Comparison of ENCODE assay signal across 8 cellular contexts in the genomic region with DNA sequence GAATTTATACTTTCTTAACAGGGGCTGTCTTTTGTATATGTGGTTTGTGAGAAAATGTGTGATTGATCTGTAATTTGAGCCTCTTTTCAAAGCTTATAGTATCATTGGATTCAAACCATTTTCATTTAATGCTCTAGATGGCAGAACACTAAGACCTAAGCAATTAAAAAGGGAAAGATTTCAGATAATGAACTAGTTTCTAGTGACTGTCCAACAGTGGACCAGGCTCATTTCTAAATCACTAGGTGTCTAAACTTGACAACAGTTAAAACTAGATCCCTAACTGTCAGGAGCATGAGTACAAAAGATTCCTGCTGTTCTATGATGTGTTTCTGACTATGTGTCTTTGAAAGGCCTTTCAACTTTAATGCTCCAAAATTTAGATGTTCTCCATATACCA. TPM values are rescaled to one million over a fixed set of nuclear protein-coding genes. Genes with fewer than 3 reads are reported as not detected.
DNase-seq lines count a peak whose midpoint lies in the region; ATAC-seq and TF ChIP-seq lines count a peak whose summit lies in the region.

No MANE protein-coding gene starts in this region.

- peaks cover 4% of the 10 kb centered on the region for H3K36me3 Mint-ChIP-seq in CD4-positive, CD25-positive, alpha-beta regulatory T cell
- H3K36me3 Mint-ChIP-seq in nephron (ENCODE audit: low read depth) = no peaks in the 10 kb centered on the region

- DNase-seq in CD4-positive, CD25-positive, alpha-beta regulatory T cell = no peak
- DNase-seq in adipocyte (ENCODE audit: low read depth) (no peak), trophoblast cell (no peak), head of caudate nucleus (no peak), cortex of kidney (lab: John Stamatoyannopoulos, UW) (no peak), NCI-H2107 (lab: John Stamatoyannopoulos, UW) (no peak)

- no peak overlapping the region for H3K23ac ChIP-seq in trophoblast cell (ENCODE audit: low read length)

- peak overlapping the region; percentile 94 to 98 (median 96) for H3K27ac Mint-ChIP-seq in CD4-positive, CD25-positive, alpha-beta regulatory T cell
- peak overlapping the region; percentile 89 to 98 (median 94) for H3K27ac Mint-ChIP-seq in nephron

- peak overlapping the region; percentile 80 for H3K4me3 ChIP-seq in CD4-positive, CD25-positive, alpha-beta regulatory T cell (ENCODE audit: low read depth, low read length)
- H3K4me3 ChIP-seq in adipocyte (ENCODE audit: low read length) (peak overlapping the region; percentile 57), trophoblast cell (ENCODE audit: low read depth, low read length) (no peak overlapping the region)

- H3K27ac ChIP-seq in CD4-positive, CD25-positive, alpha-beta regulatory T cell (ENCODE audit: insufficient read depth, low read length, poor library complexity, severe bottlenecking) = peak overlapping the region; percentile 91
- H3K27ac ChIP-seq in trophoblast cell (ENCODE audit: low read depth, low read length) = no peak overlapping the region

- intact Hi-C loops in head of caudate nucleus (cut with DNase I) = no loop called here

- H2AK5ac ChIP-seq in trophoblast cell (ENCODE audit: low read length) = no peak overlapping the region

- no peak overlapping the region for H3K18ac ChIP-seq in trophoblast cell (ENCODE audit: low read length)

- no peak overlapping the region for H2BK120ac ChIP-seq in trophoblast cell (ENCODE audit: insufficient read depth, low read length, poor library complexity)

- H2BK12ac ChIP-seq in trophoblast cell (ENCODE audit: low read length) = no peak overlapping the region

- no peak overlapping the region for H2AFZ ChIP-seq in trophoblast cell (ENCODE audit: insufficient read depth, low read length, poor library complexity)

- peaks cover 40 to 80% (median 68%) of the 10 kb centered on the region in 4 donors for H3K4me1 Mint-ChIP-seq in CD4-positive, CD25-positive, alpha-beta regulatory T cell
- H3K4me1 Mint-ChIP-seq in nephron = peaks cover 61% of the 10 kb centered on the region

- no peak overlapping the region for H4K8ac ChIP-seq in trophoblast cell (ENCODE audit: low read depth, low read length)

- H3K79me1 ChIP-seq in trophoblast cell (ENCODE audit: low read length) = no peaks in the 10 kb centered on the region

- TF ChIP-seq CTCF in nephron (IDR thresholded peaks at IDR 0.05; ENCODE audit: unreplicated experiment in 3 of 3) = no peak

- no peak overlapping the region for H3K4ac ChIP-seq in trophoblast cell (ENCODE audit: low read depth, low read length)

- H4K12ac ChIP-seq in trophoblast cell (ENCODE audit: low read depth, low read length) = no peak overlapping the region

- peak overlapping the region; percentile 59 for H3K9ac ChIP-seq in adipocyte (ENCODE audit: low read length)
- H3K9ac ChIP-seq in trophoblast cell (ENCODE audit: low read length) = no peak overlapping the region

- no peaks in the 10 kb centered on the region for H3K27me3 ChIP-seq in CD4-positive, CD25-positive, alpha-beta regulatory T cell (ENCODE audit: control insufficient read depth, insufficient read depth, low read length)
- H3K27me3 ChIP-seq in adipocyte (replicated peaks; ENCODE audit: control insufficient read depth, insufficient read depth, low read length) (no peaks in the 10 kb centered on the region), trophoblast cell (ENCODE audit: insufficient read depth, low read length) (no peaks in the 10 kb centered on the region)

- no peak overlapping the region for H3K4me2 ChIP-seq in trophoblast cell (ENCODE audit: low read length)

- no peaks in the 10 kb centered on the region for H3K9me3 ChIP-seq in CD4-positive, CD25-positive, alpha-beta regulatory T cell (ENCODE audit: control insufficient read depth in 2 of 2, low read length in 2 of 2)
- H3K9me3 ChIP-seq in adipocyte (ENCODE audit: control insufficient read depth, low read length) (no peaks in the 10 kb centered on the region), trophoblast cell (ENCODE audit: insufficient read depth, low read depth, low read length) (no peaks in the 10 kb centered on the region)

- H2BK5ac ChIP-seq in trophoblast cell (ENCODE audit: low read depth, low read length, poor library complexity) = no peak overlapping the region

- no peak overlapping the region for H4K91ac ChIP-seq in trophoblast cell (ENCODE audit: low read depth, low read length)

- H3K4me1 ChIP-seq in CD4-positive, CD25-positive, alpha-beta regulatory T cell (ENCODE audit: control insufficient read depth, insufficient read depth, low read length, poor library complexity, severe bottlenecking) = peaks cover 79% of the 10 kb centered on the region
- H3K4me1 ChIP-seq in adipocyte (ENCODE audit: control insufficient read depth, insufficient read depth, low read length) (peaks cover 32% of the 10 kb centered on the region), trophoblast cell (ENCODE audit: control insufficient read depth in 1 of 2, insufficient read depth in 2 of 2, low read length in 2 of 2) (peaks cover 4% of the 10 kb centered on the region in 2 experiments)

- peak overlapping the region; percentile 65 to 95 (median 86) for H3K4me3 Mint-ChIP-seq in CD4-positive, CD25-positive, alpha-beta regulatory T cell
- peak overlapping the region in 2 of 3 experiments; percentile 1 to 56 for H3K4me3 Mint-ChIP-seq in nephron

- no peaks in the 10 kb centered on the region for H3K79me2 ChIP-seq in trophoblast cell (ENCODE audit: control insufficient read depth, insufficient read depth, low read length, poor library complexity)

- no peaks in the 10 kb centered on the region for H3K9me3 Mint-ChIP-seq in CD4-positive, CD25-positive, alpha-beta regulatory T cell
- no peaks in the 10 kb centered on the region for H3K9me3 Mint-ChIP-seq in nephron

- H3K36me3 ChIP-seq in CD4-positive, CD25-positive, alpha-beta regulatory T cell (ENCODE audit: control insufficient read depth, insufficient read depth, low read length) = no peaks in the 10 kb centered on the region
- H3K36me3 ChIP-seq in adipocyte (ENCODE audit: control insufficient read depth, insufficient read depth, low read length, severe bottlenecking) = no peaks in the 10 kb centered on the region
- no peaks in the 10 kb centered on the region for H3K36me3 ChIP-seq in trophoblast cell (ENCODE audit: control insufficient read depth in 1 of 2, insufficient read depth in 2 of 2, low read length in 2 of 2)

- ATAC-seq in CD4-positive, CD25-positive, alpha-beta regulatory T cell (ENCODE audit: low read depth in 2 of 2) = peak in 1 of 2 donors; percentile 16
- ATAC-seq in HG02759 (IDR thresholded peaks at IDR 0.05; ENCODE audit: unreplicated experiment) = peak; percentile 0

- H3K14ac ChIP-seq in trophoblast cell (ENCODE audit: low read length) = no peak overlapping the region

- no peaks in the 10 kb centered on the region for H3K27me3 Mint-ChIP-seq in CD4-positive, CD25-positive, alpha-beta regulatory T cell
- no peaks in the 10 kb centered on the region for H3K27me3 Mint-ChIP-seq in nephron (ENCODE audit: low read depth)

RNA-seq across cellular contexts. Expression of gene ANKRD44, which starts 54.6 kb away (rescaled TPM):
- 301 TPM for total RNA-seq in CD4-positive, CD25-positive, alpha-beta regulatory T cell
- polyA plus RNA-seq in CD4-positive, CD25-positive, alpha-beta regulatory T cell = 100 to 1,000 TPM in 1 of 4 donors, 10 to 100 TPM in 3; 69.6 to 104 (median 82.8) TPM
- 2.9 and 4.0 TPM in 2 replicates for polyA plus RNA-seq in trophoblast cell (2013)
